ENCODE assay signal across 1 cellular context in genomic region chr10:32357056-32357735, GRCh38.
TF ChIP-seq lines count a peak whose summit lies in the region.

No MANE protein-coding gene starts in this region.

TF ChIP-seq in WTC11, 78 proteins besides CTCF, POLR2A, EP300 and RAD21 (continued from another document):
- TF ChIP-seq ATF3 (CRISPR knock-in tag; conservative IDR thresholded peaks at IDR 0.05), result no peak
TF ChIP-seq in WTC11: peak in this region for 1.
